ENCODE assay signal across 9 cellular contexts in genomic region chr19:6066661-6067646, GRCh38. TPM values are rescaled to one million over a fixed set of nuclear protein-coding genes. Genes with fewer than 3 reads are reported as not detected.
DNase-seq lines count a peak whose midpoint lies in the region; ATAC-seq and TF ChIP-seq lines count a peak whose summit lies in the region.
"Had no signal": no experiment of that assay in that cellular context is flagged by ENCODE, and none has a peak within 500 bp of the region (broad histone marks: within the 10 kb centered on the region; RNA-seq: fewer than 3 reads in every experiment).

No MANE protein-coding gene starts in this region.

- peak overlapping the region; percentile 83 for H3K4me2 ChIP-seq in neural cell (ENCODE audit: low read length)

- H3K27me3 ChIP-seq in neural cell (ENCODE audit: insufficient read depth, low read depth, low read length): no peaks in the 10 kb centered on the region

- peak overlapping the region; percentile 88 for H3K27ac Mint-ChIP-seq in activated T-helper 17 cell treated with anti-CD3 and anti-CD28 coated beads, Interleukin-2, amount 50 U/mL, for 72 hours

- H3K4me3 ChIP-seq in neural cell (ENCODE audit: low read length): peak overlapping the region; percentile 54

- H2AFZ ChIP-seq in neural cell (ENCODE audit: low read depth, low read length): peak overlapping the region; percentile 46

- H3K9me3 Mint-ChIP-seq in activated T-helper 17 cell treated with anti-CD3 and anti-CD28 coated beads, Interleukin-2, amount 50 U/mL, for 72 hours: peaks cover 5% of the 10 kb centered on the region

- peak overlapping the region; percentile 63 for H3K4me3 Mint-ChIP-seq in activated T-helper 17 cell treated with anti-CD3 and anti-CD28 coated beads, Interleukin-2, amount 50 U/mL, for 72 hours

- H3K36me3 Mint-ChIP-seq in activated T-helper 17 cell treated with anti-CD3 and anti-CD28 coated beads, Interleukin-2, amount 50 U/mL, for 72 hours (ENCODE audit: low read depth): peaks cover 6% of the 10 kb centered on the region

- H3K27ac ChIP-seq in neural cell (ENCODE audit: low read length): peak overlapping the region; percentile 83

- no peaks in the 10 kb centered on the region for H3K27me3 Mint-ChIP-seq in activated T-helper 17 cell treated with anti-CD3 and anti-CD28 coated beads, Interleukin-2, amount 50 U/mL, for 72 hours

- TF ChIP-seq EP300 in neural cell (conservative IDR thresholded peaks at IDR 0.05; ENCODE audit: poor library complexity, severe bottlenecking): peak; percentile 93

- H3K36me3 ChIP-seq in neural cell (ENCODE audit: insufficient read depth, low read length): no peaks in the 10 kb centered on the region

- ATAC-seq in activated T-helper 17 cell treated with anti-CD3 and anti-CD28 coated beads, Interleukin-2, amount 50 U/mL, for 72 hours (replicated peaks): no peak
- no peak for ATAC-seq in GM18520 (IDR thresholded peaks at IDR 0.05; ENCODE audit: unreplicated experiment)
- no peak for ATAC-seq in GM19463 (IDR thresholded peaks at IDR 0.05; ENCODE audit: unreplicated experiment)

- TF ChIP-seq CTCF in neural cell (IDR thresholded peaks at IDR 0.05; ENCODE audit: poor library complexity, severe bottlenecking): no peak

- peak; percentile 41 for DNase-seq in activated CD8-positive, alpha-beta memory T cell treated with anti-CD3 and anti-CD28 coated beads for 24 hours
- DNase-seq in activated CD8-positive, alpha-beta memory T cell treated with anti-CD3 and anti-CD28 coated beads, Interleukin-2, amount 50 U/mL, for 4 hours: no peak
- DNase-seq in NCI-H2107 (lab: John Stamatoyannopoulos, UW): peak; percentile 82
- peak; percentile 65 for DNase-seq in foreskin melanocyte
- DNase-seq: DND-41 had no signal

- H4K20me1 ChIP-seq in neural cell (ENCODE audit: insufficient read depth): no peaks in the 10 kb centered on the region

- no peak for TF ChIP-seq RAD21 in neural cell (conservative IDR thresholded peaks at IDR 0.05)

- no peaks in the 10 kb centered on the region for H3K79me2 ChIP-seq in neural cell (replicated peaks; ENCODE audit: insufficient read depth, low read length)

- H3K9me3 ChIP-seq in neural cell (ENCODE audit: low read length): no peaks in the 10 kb centered on the region

- peak overlapping the region; percentile 53 for H3K9ac ChIP-seq in neural cell (ENCODE audit: low read length)

- H3K4me1 Mint-ChIP-seq in activated T-helper 17 cell treated with anti-CD3 and anti-CD28 coated beads, Interleukin-2, amount 50 U/mL, for 72 hours: peaks cover 51% of the 10 kb centered on the region

- no peaks in the 10 kb centered on the region for H3K9me2 ChIP-seq in neural cell (ENCODE audit: insufficient read depth, low read length)

- H3F3A ChIP-seq in neural cell (ENCODE audit: insufficient read depth, low read length, poor library complexity, severe bottlenecking): peaks cover 9% of the 10 kb centered on the region

TF ChIP-seq in neural cell, 6 proteins besides CTCF, POLR2A, EP300 and RAD21:
- TF ChIP-seq MXI1 (conservative IDR thresholded peaks at IDR 0.05; ENCODE audit: poor library complexity, severe bottlenecking) (peak; percentile 80), TAF1 (IDR thresholded peaks at IDR 0.05; ENCODE audit: low read depth) (no peak)
- TF ChIP-seq, protein P1, sequence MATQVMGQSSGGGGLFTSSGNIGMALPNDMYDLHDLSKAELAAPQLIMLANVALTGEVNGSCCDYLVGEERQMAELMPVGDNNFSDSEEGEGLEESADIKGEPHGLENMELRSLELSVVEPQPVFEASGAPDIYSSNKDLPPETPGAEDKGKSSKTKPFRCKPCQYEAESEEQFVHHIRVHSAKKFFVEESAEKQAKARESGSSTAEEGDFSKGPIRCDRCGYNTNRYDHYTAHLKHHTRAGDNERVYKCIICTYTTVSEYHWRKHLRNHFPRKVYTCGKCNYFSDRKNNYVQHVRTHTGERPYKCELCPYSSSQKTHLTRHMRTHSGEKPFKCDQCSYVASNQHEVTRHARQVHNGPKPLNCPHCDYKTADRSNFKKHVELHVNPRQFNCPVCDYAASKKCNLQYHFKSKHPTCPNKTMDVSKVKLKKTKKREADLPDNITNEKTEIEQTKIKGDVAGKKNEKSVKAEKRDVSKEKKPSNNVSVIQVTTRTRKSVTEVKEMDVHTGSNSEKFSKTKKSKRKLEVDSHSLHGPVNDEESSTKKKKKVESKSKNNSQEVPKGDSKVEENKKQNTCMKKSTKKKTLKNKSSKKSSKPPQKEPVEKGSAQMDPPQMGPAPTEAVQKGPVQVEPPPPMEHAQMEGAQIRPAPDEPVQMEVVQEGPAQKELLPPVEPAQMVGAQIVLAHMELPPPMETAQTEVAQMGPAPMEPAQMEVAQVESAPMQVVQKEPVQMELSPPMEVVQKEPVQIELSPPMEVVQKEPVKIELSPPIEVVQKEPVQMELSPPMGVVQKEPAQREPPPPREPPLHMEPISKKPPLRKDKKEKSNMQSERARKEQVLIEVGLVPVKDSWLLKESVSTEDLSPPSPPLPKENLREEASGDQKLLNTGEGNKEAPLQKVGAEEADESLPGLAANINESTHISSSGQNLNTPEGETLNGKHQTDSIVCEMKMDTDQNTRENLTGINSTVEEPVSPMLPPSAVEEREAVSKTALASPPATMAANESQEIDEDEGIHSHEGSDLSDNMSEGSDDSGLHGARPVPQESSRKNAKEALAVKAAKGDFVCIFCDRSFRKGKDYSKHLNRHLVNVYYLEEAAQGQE (IDR thresholded peaks at IDR 0.05; ENCODE audit: borderline replicate concordance): peak; percentile 70

RNA-seq across cellular contexts. Expression of gene RFX2, which starts 43.3 kb away (rescaled TPM):
- total RNA-seq in activated T-helper 17 cell treated with anti-CD3 and anti-CD28 coated beads, Interleukin-2, amount 50 U/mL, for 72 hours: 10 to 100 TPM in 1 of 2 donors, 1 to 10 TPM in 1; 9.7 to 20.7 TPM
- polyA plus RNA-seq in neural cell: 0.69 and 5.8 TPM in 2 replicates
- polyA minus RNA-seq in neural cell: 3.6 and 4.1 TPM in 2 replicates
